In genomic region chrX:106897259-106897658, GRCh38 we compare ENCODE assay signal across 1 cellular context.
TF ChIP-seq lines count a peak whose summit lies in the region.

No MANE protein-coding gene starts in this region.

TF ChIP-seq in SK-N-SH treated with all-trans-retinoic acid at 6 μM for 48 hours, 23 proteins besides CTCF, POLR2A, EP300 and RAD21 (continued from another document):
- TF ChIP-seq CSRNP3 (CRISPR knock-in tag; IDR thresholded peaks at IDR 0.05), result no peak
- TF ChIP-seq SNAI2 (CRISPR knock-in tag; IDR thresholded peaks at IDR 0.05), result no peak
- TF ChIP-seq PATZ1 (CRISPR knock-in tag; IDR thresholded peaks at IDR 0.05; ENCODE audit: borderline replicate concordance), result no peak
- TF ChIP-seq BACH2 (CRISPR knock-in tag; IDR thresholded peaks at IDR 0.05; ENCODE audit: borderline replicate concordance), result no peak
- no peak for TF ChIP-seq TSHZ2 (CRISPR knock-in tag; IDR thresholded peaks at IDR 0.05)
- no peak for TF ChIP-seq POU6F1 (CRISPR knock-in tag; IDR thresholded peaks at IDR 0.05; ENCODE audit: borderline replicate concordance, low read depth)
- TF ChIP-seq OSR1 (CRISPR knock-in tag; IDR thresholded peaks at IDR 0.05), result no peak
- no peak for TF ChIP-seq ZC3H10 (CRISPR knock-in tag; IDR thresholded peaks at IDR 0.05)
- TF ChIP-seq GLIS3 (CRISPR knock-in tag; IDR thresholded peaks at IDR 0.05), result no peak
